Comparison of ENCODE assay signal across 8 cellular contexts in genomic region chr22:50261615-50262459, GRCh38. TPM values are rescaled to one million over a fixed set of nuclear protein-coding genes. Genes with fewer than 3 reads are reported as not detected.
DNase-seq lines count a peak whose midpoint lies in the region; ATAC-seq and TF ChIP-seq lines count a peak whose summit lies in the region.

Gene MAPK12, minus strand, starts transcription at chr22:50261683. Its CDS starts 174 bp downstream, at chr22:50261509.

- DNase-seq in DMS53 (lab: John Stamatoyannopoulos, UW) (peak; percentile 71), DMS53 treated with DMSO at 0.1 percent for 48 hours (lab: John Stamatoyannopoulos, UW; ENCODE audit: unreplicated experiment) (no peak), WTC11 (ENCODE audit: low spot score) (peak; percentile 72), Right ventricle myocardium inferior (ENCODE audit: missing footprints) (peak; percentile 60), psoas muscle (peak; percentile 69 to 85)

- 2 to 17% (median 11%) methylated on average over 9 to 59 of the region's 61 CpGs for WGBS in psoas muscle, 3 donors

- POLR2A ChIA-PET in WTC11 (lab: Charles Lee) = no interaction called here

- no peaks in the 10 kb centered on the region for H3K36me3 Mint-ChIP-seq in WTC11

- CTCF ChIA-PET in WTC11 (lab: Charles Lee) = interaction anchor here (0.6 to 3.7 kb wide), 12 partner anchors 9 to 204 kb away, joined by 3 to 21 read pairs (median 4); partner anchors contain the start of genes DENND6B and HDAC10

- peak within 1 kb of the TSS; percentile 91 for H3K27ac ChIP-seq in psoas muscle

- H3K36me3 ChIP-seq in psoas muscle (ENCODE audit: insufficient read depth in 1 of 2, low read depth in 1 of 2) = no peaks in the 10 kb centered on the region

- no peak for TF ChIP-seq CTCF in WTC11 (IDR thresholded peaks at IDR 0.05)
- no peak for TF ChIP-seq CTCF in psoas muscle (IDR thresholded peaks at IDR 0.05)

- no peaks in the 10 kb centered on the region for H3K9me3 ChIP-seq in psoas muscle

- H3K4me1 ChIP-seq in psoas muscle = peaks cover 48% of the 10 kb centered on the region

- H3K9me3 Mint-ChIP-seq in WTC11 = no peaks in the 10 kb centered on the region

- peak within 1 kb of the TSS; percentile 66 for H3K4me3 Mint-ChIP-seq in WTC11

- no peaks in the 10 kb centered on the region for H3K27me3 ChIP-seq in psoas muscle (ENCODE audit: insufficient read depth in 3 of 3, low read length in 2 of 3)

- H3K4me3 ChIP-seq in psoas muscle = peak within 1 kb of the TSS; percentile 84

- intact Hi-C loops in Right ventricle myocardium inferior (cut with DNase I) (no loop called here), psoas muscle (cut with DNase I) (no loop called here)

- H3K4me1 Mint-ChIP-seq in WTC11 = peaks cover 8% of the 10 kb centered on the region

- H3K27ac Mint-ChIP-seq in WTC11 = no peak within 1 kb of the TSS

- ATAC-seq in HG02678 (IDR thresholded peaks at IDR 0.05; ENCODE audit: unreplicated experiment) (peak; percentile 52), WTC11 (peak; percentile 69), Right ventricle myocardium inferior (no peak), psoas muscle (peak; percentile 30 to 52 (median 37)), HG02852 (IDR thresholded peaks at IDR 0.05; ENCODE audit: unreplicated experiment) (no peak), HG03439 (IDR thresholded peaks at IDR 0.05; ENCODE audit: unreplicated experiment) (no peak)

- peaks cover 25% of the 10 kb centered on the region for H3K27me3 Mint-ChIP-seq in WTC11 (ENCODE audit: low read depth)

TF ChIP-seq in WTC11, 78 proteins besides CTCF, POLR2A, EP300 and RAD21:
- TF ChIP-seq FOXK1 (CRISPR knock-in tag; IDR thresholded peaks at IDR 0.05) (no peak), ZNF423 (CRISPR knock-in tag; IDR thresholded peaks at IDR 0.05) (0 out of 2 replicates have a peak, but pooled peaks have one; percentile 48), ETV6 (CRISPR knock-in tag; IDR thresholded peaks at IDR 0.05) (no peak), USF2 (CRISPR knock-in tag; IDR thresholded peaks at IDR 0.05) (peak; percentile 93), ZBTB43 (CRISPR knock-in tag; IDR thresholded peaks at IDR 0.05) (no peak), MYBL2 (CRISPR knock-in tag; IDR thresholded peaks at IDR 0.05) (no peak), TEAD4 (CRISPR knock-in tag; IDR thresholded peaks at IDR 0.05) (no peak), ZNF416 (CRISPR knock-in tag; IDR thresholded peaks at IDR 0.05) (no peak), MAX (CRISPR knock-in tag; IDR thresholded peaks at IDR 0.05) (no peak), ZMAT4 (CRISPR knock-in tag; IDR thresholded peaks at IDR 0.05) (no peak)
TF ChIP-seq in WTC11: peak in this region for 2.

RNA-seq across cellular contexts. Expression of gene MAPK12, which starts in this region (rescaled TPM):
- total RNA-seq in WTC11 (2021) (26.9 to 31.0 TPM (median 28.8 TPM) in 3 replicates), Right ventricle myocardium inferior (18.2 TPM), psoas muscle (100 to 1,000 TPM; 107 to 178 (median 145) TPM)
- polyA plus RNA-seq in psoas muscle = 100 to 1,000 TPM in 2 of 3 donors, 10 to 100 TPM in 1; 57.4 to 148 (median 131) TPM

Comparison
In these comparisons a context has a peak if more than half of its experiments do, and no peak if none do; other contexts are left out.
1. ATAC-seq: peak in HG02678 (single experiment), WTC11 (single experiment) and psoas muscle (4 of 4); none in Right ventricle myocardium inferior (single experiment), HG02852 (single experiment) and HG03439 (single experiment).